ENCODE assay signal across 20 cellular contexts in the genomic region with DNA sequence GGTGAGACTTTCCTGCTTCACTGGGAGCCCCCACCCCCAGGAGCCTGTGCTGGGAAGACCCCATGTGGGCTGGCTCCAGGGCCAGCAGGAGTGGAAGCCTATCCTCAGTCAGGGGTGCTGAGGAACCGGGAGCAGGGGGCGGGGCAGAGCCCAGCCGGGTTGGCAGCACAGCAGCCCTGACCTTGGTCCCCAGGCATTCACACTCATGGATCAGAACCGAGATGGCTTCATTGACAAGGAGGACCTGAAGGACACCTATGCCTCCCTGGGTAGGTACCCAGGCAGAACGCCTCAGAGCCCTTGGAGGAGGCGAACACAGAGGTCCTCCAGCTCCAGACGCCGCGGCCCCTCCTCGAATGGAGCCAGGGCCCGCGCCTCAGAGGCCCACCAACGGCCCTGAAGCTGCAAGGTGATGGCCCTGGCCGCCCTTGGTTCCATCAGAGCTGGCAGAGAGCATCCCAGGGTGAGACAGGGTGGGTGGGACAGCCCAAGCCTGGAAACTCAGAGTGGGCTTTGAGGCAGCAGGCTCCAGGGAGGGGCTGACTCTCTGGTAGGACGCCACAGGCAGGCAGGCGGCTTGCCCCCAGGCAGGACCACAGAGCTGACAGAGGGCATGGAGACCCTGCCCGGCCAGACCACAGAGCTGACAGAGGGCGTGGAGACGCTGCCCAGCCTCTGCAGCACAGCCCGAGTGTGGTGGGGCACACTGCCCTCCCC.
"Had no signal": no experiment of that assay in that cellular context is flagged by ENCODE, and none has a peak within 500 bp of the region (broad histone marks: within the 10 kb centered on the region; RNA-seq: fewer than 3 reads in every experiment).

No MANE protein-coding gene starts in this region.

- H3K27me3 Mint-ChIP-seq: activated B cell treated with CpG ODN at 0.5 μM for 24 hours; activated CD4-positive, alpha-beta T cell treated with anti-CD3 and anti-CD28 coated beads, Interleukin-2, amount 10 ng/mL, durations not matched to agents 24 days and 14 days; stimulated activated naive CD8-positive, alpha-beta T cell treated with anti-CD3 and anti-CD28 coated beads, Interleukin-15, Interleukin-2, amounts not matched to agents 100 ng/mL and 50 ng/mL, for 24 hours had no signal

- H3K27ac Mint-ChIP-seq: activated B cell treated with CpG ODN at 0.5 μM for 24 hours; activated CD4-positive, alpha-beta T cell treated with anti-CD3 and anti-CD28 coated beads, Interleukin-2, amount 10 ng/mL, durations not matched to agents 24 days and 14 days; activated naive CD4-positive, alpha-beta T cell treated with anti-CD3 and anti-CD28 coated beads, Interleukin-2, amount 10 ng/mL, durations not matched to agents 7 days and 5 days; nephron progenitor cell; stimulated activated naive CD8-positive, alpha-beta T cell treated with anti-CD3 and anti-CD28 coated beads, Interleukin-15, Interleukin-2, amounts not matched to agents 100 ng/mL and 50 ng/mL, for 24 hours had no signal

- H3K4me3 Mint-ChIP-seq: activated B cell treated with CpG ODN at 0.5 μM for 24 hours; activated CD4-positive, alpha-beta T cell treated with anti-CD3 and anti-CD28 coated beads, Interleukin-2, amount 10 ng/mL, durations not matched to agents 24 days and 14 days; activated naive CD4-positive, alpha-beta T cell treated with anti-CD3 and anti-CD28 coated beads, Interleukin-2, amount 10 ng/mL, durations not matched to agents 7 days and 5 days; activated T-cell treated with anti-CD3 and anti-CD28 coated beads, Interleukin-2, amount 50 U/mL, for 4 hours; nephron progenitor cell; stimulated activated naive CD8-positive, alpha-beta T cell treated with anti-CD3 and anti-CD28 coated beads, Interleukin-15, Interleukin-2, amounts not matched to agents 100 ng/mL and 50 ng/mL, for 24 hours had no signal

- H3K27me3 ChIP-seq: esophagus squamous epithelium, suprapubic skin had no signal

- DNase-seq: activated B cell treated with CpG ODN at 0.5 μM for 24 hours; activated CD4-positive, alpha-beta T cell treated with anti-CD3 and anti-CD28 coated beads, Interleukin-2, amount 10 ng/mL, durations not matched to agents 24 days and 14 days; activated CD8-positive, alpha-beta memory T cell treated with anti-CD3 and anti-CD28 coated beads, Interleukin-2, amount 50 U/mL, for 4 hours; activated naive CD4-positive, alpha-beta T cell treated with anti-CD3 and anti-CD28 coated beads, Interleukin-2, amount 10 ng/mL, durations not matched to agents 7 days and 5 days; activated T-cell treated with anti-CD3 and anti-CD28 coated beads, Interleukin-2, amount 50 U/mL, for 4 hours; amniotic stem cell; dermis blood vessel endothelial cell; effector memory CD4-positive, alpha-beta T cell; esophagus squamous epithelium; left cardiac atrium; lower lobe of right lung; nephron progenitor cell; occipital lobe; retina; stimulated activated CD4-positive, alpha-beta T cell treated with anti-CD3 and anti-CD28 coated beads, Interleukin-2, amount 100 ng/mL, for 24 hours; T-helper 1 cell; T-helper 9 cell had no signal

- H3K9me3 Mint-ChIP-seq: activated B cell treated with CpG ODN at 0.5 μM for 24 hours; activated CD4-positive, alpha-beta T cell treated with anti-CD3 and anti-CD28 coated beads, Interleukin-2, amount 10 ng/mL, durations not matched to agents 24 days and 14 days; activated naive CD4-positive, alpha-beta T cell treated with anti-CD3 and anti-CD28 coated beads, Interleukin-2, amount 10 ng/mL, durations not matched to agents 7 days and 5 days; activated T-cell treated with anti-CD3 and anti-CD28 coated beads, Interleukin-2, amount 50 U/mL, for 4 hours; nephron progenitor cell; stimulated activated naive CD8-positive, alpha-beta T cell treated with anti-CD3 and anti-CD28 coated beads, Interleukin-15, Interleukin-2, amounts not matched to agents 100 ng/mL and 50 ng/mL, for 24 hours had no signal

- H3K9me3 ChIP-seq: esophagus squamous epithelium, lower lobe of right lung, suprapubic skin had no signal

- H3K27ac ChIP-seq: lower lobe of right lung had no signal

- H3K36me3 ChIP-seq: esophagus squamous epithelium, lower lobe of right lung, suprapubic skin had no signal

- ATAC-seq: activated T-cell treated with anti-CD3 and anti-CD28 coated beads, Interleukin-2, amount 50 U/mL, for 4 hours; left cardiac atrium; lower lobe of right lung had no signal

- H3K4me3 ChIP-seq: esophagus squamous epithelium, lower lobe of right lung, suprapubic skin had no signal

- FAIRE-seq: endothelial cell of umbilical vein had no signal
